Comparison of ENCODE assay signal across 36 cellular contexts in genomic region chr2:238398577-238398976, GRCh38.
"Had no signal": no experiment of that assay in that cellular context is flagged by ENCODE, and none has a peak within 500 bp of the region (broad histone marks: within the 10 kb centered on the region; RNA-seq: fewer than 3 reads in every experiment).

No MANE protein-coding gene starts in this region.

- H3K36me3 Mint-ChIP-seq: natural killer cell treated with Interleukin-12 subunit alpha and Interleukin-12 subunit beta and Interleukin-15 and Interleukin-18, amount 100 ng/mL, for 72 hours; stimulated activated effector memory CD8-positive, alpha-beta T cell treated with anti-CD3 and anti-CD28 coated beads, Interleukin-12 subunit alpha, Interleukin-12 subunit beta, amount 100 ng/mL, for 72 hours had no signal

- H3K27me3 Mint-ChIP-seq: activated T-helper 17 cell treated with anti-CD3 and anti-CD28 coated beads, Interleukin-2, amount 50 U/mL, for 72 hours; central memory CD8-positive, alpha-beta T cell; dendritic cell treated with granulocyte-macrophage colony-stimulating factor and Interleukin-4, amounts not matched to agents 40 ng/mL and 50 ng/mL, for 4 days; natural killer cell treated with Interleukin-12 subunit alpha and Interleukin-12 subunit beta and Interleukin-15 and Interleukin-18, amount 100 ng/mL, for 72 hours; stimulated activated naive CD8-positive, alpha-beta T cell treated with anti-CD3 and anti-CD28 coated beads, Interleukin-15, Interleukin-2, amounts not matched to agents 100 ng/mL and 50 ng/mL, for 24 hours had no signal

- FAIRE-seq: astrocyte, endometrium, frontal cortex, small intestine, TTC549 had no signal

- DNase-seq: activated CD4-positive, alpha-beta T cell treated with anti-CD3 and anti-CD28 coated beads for 48 hours; activated CD4-positive, alpha-beta T cell treated with anti-CD3 and anti-CD28 coated beads, Interleukin-2, amount 50 U/mL, for 48 hours; activated CD8-positive, alpha-beta memory T cell treated with anti-CD3 and anti-CD28 coated beads, Interleukin-2, amount 50 U/mL, for 4 hours; activated gamma-delta T cell treated with Interleukin-2 at 50 U/mL for 16 hours; activated naive CD4-positive, alpha-beta T cell treated with anti-CD3 and anti-CD28 coated beads, Interleukin-2, amount 50 U/mL, for 16 hours; activated T-cell treated with anti-CD3 and anti-CD28 coated beads, Interleukin-2, amount 50 U/mL, for 4 hours; amniotic stem cell; glutamatergic neuron; islet precursor cell; left ventricle myocardium inferior; mesendoderm; mucosa of descending colon; retina; sigmoid colon; small intestine; stimulated activated CD4-positive, alpha-beta T cell treated with anti-CD3 and anti-CD28 coated beads, Interleukin-4, amount 100 ng/mL, for 24 hours; T-helper 9 cell; uterus had no signal

- H3K4me3 Mint-ChIP-seq: activated T-cell treated with anti-CD3 and anti-CD28 coated beads, Interleukin-2, amount 50 U/mL, for 4 hours; activated T-helper 17 cell treated with anti-CD3 and anti-CD28 coated beads, Interleukin-2, amount 50 U/mL, for 72 hours; central memory CD8-positive, alpha-beta T cell; dendritic cell treated with granulocyte-macrophage colony-stimulating factor and Interleukin-4, amounts not matched to agents 40 ng/mL and 50 ng/mL, for 4 days; natural killer cell treated with Interleukin-12 subunit alpha and Interleukin-12 subunit beta and Interleukin-15 and Interleukin-18, amount 100 ng/mL, for 72 hours; stimulated activated effector memory CD8-positive, alpha-beta T cell treated with anti-CD3 and anti-CD28 coated beads, Interleukin-12 subunit alpha, Interleukin-12 subunit beta, amount 100 ng/mL, for 72 hours; stimulated activated naive CD8-positive, alpha-beta T cell treated with anti-CD3 and anti-CD28 coated beads, Interleukin-15, Interleukin-2, amounts not matched to agents 100 ng/mL and 50 ng/mL, for 24 hours; type B pancreatic cell had no signal

- ATAC-seq: activated CD4-positive, CD25-positive, alpha-beta regulatory T cell treated with anti-CD3 and anti-CD28 coated beads, Interleukin-2, amount 50 U/mL, for 24 hours; activated T-cell treated with anti-CD3 and anti-CD28 coated beads, Interleukin-2, amount 50 U/mL, for 4 hours; activated T-helper 17 cell treated with anti-CD3 and anti-CD28 coated beads, Interleukin-2, amount 50 U/mL, for 72 hours; mucosa of descending colon; natural killer cell treated with Interleukin-12 subunit alpha and Interleukin-12 subunit beta and Interleukin-15 and Interleukin-18, amount 100 ng/mL, for 72 hours; stimulated activated effector memory CD8-positive, alpha-beta T cell treated with anti-CD3 and anti-CD28 coated beads, Interleukin-12 subunit alpha, Interleukin-12 subunit beta, amount 100 ng/mL, for 72 hours had no signal

- H3K4me1 Mint-ChIP-seq: activated T-helper 17 cell treated with anti-CD3 and anti-CD28 coated beads, Interleukin-2, amount 50 U/mL, for 72 hours; central memory CD8-positive, alpha-beta T cell; stimulated activated effector memory CD8-positive, alpha-beta T cell treated with anti-CD3 and anti-CD28 coated beads, Interleukin-12 subunit alpha, Interleukin-12 subunit beta, amount 100 ng/mL, for 72 hours had no signal

- H3K4me1 ChIP-seq: breast epithelium, left ventricle myocardium inferior, sigmoid colon, uterus had no signal

- H3K36me3 ChIP-seq: breast epithelium, neutrophil, uterus had no signal

- H3K9me3 Mint-ChIP-seq: activated T-cell treated with anti-CD3 and anti-CD28 coated beads, Interleukin-2, amount 50 U/mL, for 4 hours; activated T-helper 17 cell treated with anti-CD3 and anti-CD28 coated beads, Interleukin-2, amount 50 U/mL, for 72 hours; central memory CD8-positive, alpha-beta T cell; dendritic cell treated with granulocyte-macrophage colony-stimulating factor and Interleukin-4, amounts not matched to agents 40 ng/mL and 50 ng/mL, for 4 days; natural killer cell treated with Interleukin-12 subunit alpha and Interleukin-12 subunit beta and Interleukin-15 and Interleukin-18, amount 100 ng/mL, for 72 hours; stimulated activated effector memory CD8-positive, alpha-beta T cell treated with anti-CD3 and anti-CD28 coated beads, Interleukin-12 subunit alpha, Interleukin-12 subunit beta, amount 100 ng/mL, for 72 hours; stimulated activated naive CD8-positive, alpha-beta T cell treated with anti-CD3 and anti-CD28 coated beads, Interleukin-15, Interleukin-2, amounts not matched to agents 100 ng/mL and 50 ng/mL, for 24 hours; type B pancreatic cell had no signal

- H3K27ac ChIP-seq: breast epithelium, epithelial cell of prostate, left ventricle myocardium inferior, neutrophil, sigmoid colon, thoracic aorta, uterus, VCaP had no signal

- H3K27ac Mint-ChIP-seq: activated T-helper 17 cell treated with anti-CD3 and anti-CD28 coated beads, Interleukin-2, amount 50 U/mL, for 72 hours; dendritic cell treated with granulocyte-macrophage colony-stimulating factor and Interleukin-4, amounts not matched to agents 40 ng/mL and 50 ng/mL, for 4 days; natural killer cell treated with Interleukin-12 subunit alpha and Interleukin-12 subunit beta and Interleukin-15 and Interleukin-18, amount 100 ng/mL, for 72 hours; stimulated activated effector memory CD8-positive, alpha-beta T cell treated with anti-CD3 and anti-CD28 coated beads, Interleukin-12 subunit alpha, Interleukin-12 subunit beta, amount 100 ng/mL, for 72 hours; stimulated activated naive CD8-positive, alpha-beta T cell treated with anti-CD3 and anti-CD28 coated beads, Interleukin-15, Interleukin-2, amounts not matched to agents 100 ng/mL and 50 ng/mL, for 24 hours; type B pancreatic cell had no signal

- H3K4me3 ChIP-seq: breast epithelium, left ventricle myocardium inferior, lung, mucosa of descending colon, sigmoid colon, thoracic aorta, uterus had no signal

- H3K27me3 ChIP-seq: breast epithelium, neutrophil, sigmoid colon, uterus had no signal

- H3K9me3 ChIP-seq: breast epithelium, left ventricle myocardium inferior, mucosa of descending colon, neutrophil, sigmoid colon, thoracic aorta, uterus had no signal
